8 cellular contexts compared by ENCODE assay signal in genomic region chr2:113626616-113627330, GRCh38. TPM values are rescaled to one million over a fixed set of nuclear protein-coding genes. Genes with fewer than 3 reads are reported as not detected.
DNase-seq lines count a peak whose midpoint lies in the region; ATAC-seq and TF ChIP-seq lines count a peak whose summit lies in the region.
"Not testable (repeated sequence)": the region's sequence is repeated elsewhere in the genome, so short reads cannot be mapped to it uniquely, and the experiment has no call there.

TSS of gene RABL2A (plus strand) at chr2:113627266. CDS start at chr2:113628607, 1,341 bp downstream.

- CTCF ChIA-PET in CD4-positive, alpha-beta memory T cell (lab: Charles Lee; ENCODE audit: partially characterized antibody), result not testable (repeated sequence)

- not testable (repeated sequence) for H3K27me3 ChIP-seq in CD4-positive, alpha-beta memory T cell (ENCODE audit: insufficient read depth, low read length)

- H3K4me3 Mint-ChIP-seq in CD4-positive, alpha-beta memory T cell, result peak within 1 kb of the TSS; percentile 83 to 91 (median 88)
- peak within 1 kb of the TSS; percentile 84 for H3K4me3 Mint-ChIP-seq in activated naive CD8-positive, alpha-beta T cell treated with anti-CD3 and anti-CD28 coated beads, Interleukin-2, amount 50 U/mL, for 24 hours
- H3K4me3 Mint-ChIP-seq in nephron progenitor cell, result peak within 1 kb of the TSS; percentile 88

- not testable (repeated sequence) for H3K9me3 Mint-ChIP-seq in CD4-positive, alpha-beta memory T cell; activated naive CD8-positive, alpha-beta T cell treated with anti-CD3 and anti-CD28 coated beads, Interleukin-2, amount 50 U/mL, for 24 hours; nephron progenitor cell

- POLR2A ChIA-PET in CD4-positive, alpha-beta memory T cell (lab: Charles Lee; ENCODE audit: partially characterized antibody), result not testable (repeated sequence)

- not testable (repeated sequence) for H3K27ac ChIP-seq in CD4-positive, alpha-beta memory T cell (ENCODE audit: low read depth, low read length)

- peak within 1 kb of the TSS; percentile 80 to 93 (median 87) for H3K27ac Mint-ChIP-seq in CD4-positive, alpha-beta memory T cell
- peak within 1 kb of the TSS; percentile 76 for H3K27ac Mint-ChIP-seq in activated naive CD8-positive, alpha-beta T cell treated with anti-CD3 and anti-CD28 coated beads, Interleukin-2, amount 50 U/mL, for 24 hours
- H3K27ac Mint-ChIP-seq in nephron progenitor cell, result not testable (repeated sequence)

- ATAC-seq in GM21360 (IDR thresholded peaks at IDR 0.05; ENCODE audit: unreplicated experiment), result peak; percentile 97
- ATAC-seq in HG03442 (IDR thresholded peaks at IDR 0.05; ENCODE audit: unreplicated experiment), result peak; percentile 95
- peak; percentile 94 for ATAC-seq in activated naive CD8-positive, alpha-beta T cell treated with anti-CD3 and anti-CD28 coated beads, Interleukin-2, amount 50 U/mL, for 24 hours

- DNase-seq in CD4-positive, alpha-beta memory T cell, result peak; percentile 79 to 94 (median 90)
- DNase-seq in activated naive CD8-positive, alpha-beta T cell treated with anti-CD3 and anti-CD28 coated beads, Interleukin-2, amount 50 U/mL, for 24 hours, result peak; percentile 89
- DNase-seq in glomerular visceral epithelial cell (ENCODE audit: extremely low spot score) (peak; percentile 86), nephron progenitor cell (peak; percentile 85)
- peak; percentile 70 to 80 for DNase-seq in stimulated activated CD8-positive, alpha-beta memory T cell treated with anti-CD3 and anti-CD28 coated beads, Interleukin-2, amount 100 ng/mL, for 48 hours (ENCODE audit: low read depth in 2 of 2)

- peak within 1 kb of the TSS in 1 of 2 donors; percentile 46 for H3K4me3 ChIP-seq in CD4-positive, alpha-beta memory T cell (ENCODE audit: low read length in 2 of 2)

- not testable (repeated sequence) for H3K36me3 ChIP-seq in CD4-positive, alpha-beta memory T cell (ENCODE audit: insufficient read depth, low read length)

- not testable (repeated sequence) for TF ChIP-seq CTCF in nephron progenitor cell (IDR thresholded peaks at IDR 0.05)

- intact Hi-C loops in CD4-positive, alpha-beta memory T cell (cut with micrococcal nuclease); T-helper 1 cell treated with Interleukin-12 subunit alpha and Interleukin-12 subunit beta and Interleukin-4 antibody, amounts not matched to agents 30 ng/mL and 1 ng/mL, for 36 hours (cut with micrococcal nuclease): not testable (repeated sequence)

- not testable (repeated sequence) for H3K27me3 Mint-ChIP-seq in CD4-positive, alpha-beta memory T cell; activated naive CD8-positive, alpha-beta T cell treated with anti-CD3 and anti-CD28 coated beads, Interleukin-2, amount 50 U/mL, for 24 hours; nephron progenitor cell (ENCODE audit: low read depth, poor library complexity)

- not testable (repeated sequence) for H3K4me1 ChIP-seq in CD4-positive, alpha-beta memory T cell (ENCODE audit: insufficient read depth, low read length)

- H3K36me3 Mint-ChIP-seq in CD4-positive, alpha-beta memory T cell; activated naive CD8-positive, alpha-beta T cell treated with anti-CD3 and anti-CD28 coated beads, Interleukin-2, amount 50 U/mL, for 24 hours (ENCODE audit: low read depth); nephron progenitor cell (ENCODE audit: low read depth): not testable (repeated sequence)

- not testable (repeated sequence) for H3K9me3 ChIP-seq in CD4-positive, alpha-beta memory T cell (ENCODE audit: control insufficient read depth in 1 of 2, low read length in 2 of 2)

- H3K4me1 Mint-ChIP-seq in CD4-positive, alpha-beta memory T cell, result peaks cover 5 to 27% (median 6%) of the 10 kb centered on the region in 4 donors
- peaks cover 24% of the 10 kb centered on the region for H3K4me1 Mint-ChIP-seq in activated naive CD8-positive, alpha-beta T cell treated with anti-CD3 and anti-CD28 coated beads, Interleukin-2, amount 50 U/mL, for 24 hours
- not testable (repeated sequence) for H3K4me1 Mint-ChIP-seq in nephron progenitor cell

RNA-seq across cellular contexts. Expression of gene RABL2A, which starts in this region (rescaled TPM):
- total RNA-seq in CD4-positive, alpha-beta memory T cell, result 10 to 100 TPM; 46.5 to 47.3 TPM
- polyA plus RNA-seq in CD4-positive, alpha-beta memory T cell, result 10 to 100 TPM in 1 of 2 donors, 1 to 10 TPM in 1; 10.0 to 10.6 TPM
- total RNA-seq in T-helper 1 cell treated with Interleukin-12 subunit alpha and Interleukin-12 subunit beta and Interleukin-4 antibody, amounts not matched to agents 30 ng/mL and 1 ng/mL, for 36 hours, result 20.9 and 24.0 TPM in 2 replicates
